ENCODE assay signal across 19 cellular contexts in genomic region chr11:1926156-1927031, GRCh38. TPM values are rescaled to one million over a fixed set of nuclear protein-coding genes. Genes with fewer than 3 reads are reported as not detected.
A peak's percentile ranks its signal among the peaks of the same experiment; 100 is the strongest.
DNase-seq lines count a peak whose midpoint lies in the region; ATAC-seq and TF ChIP-seq lines count a peak whose summit lies in the region.
"Had no signal": no experiment of that assay in that cellular context is flagged by ENCODE, and none has a peak within 500 bp of the region (broad histone marks: within the 10 kb centered on the region; RNA-seq: fewer than 3 reads in every experiment).

No MANE protein-coding gene starts in this region.

- no peak overlapping the region for H3K9ac ChIP-seq in endodermal cell (ENCODE audit: extremely low read depth, low read length, poor library complexity, severe bottlenecking)
- no peak overlapping the region for H3K9ac ChIP-seq in muscle layer of colon (ENCODE audit: low read length)

- H3K27ac Mint-ChIP-seq in activated naive CD4-positive, alpha-beta T cell treated with anti-CD3 and anti-CD28 coated beads, Interleukin-2, amount 10 ng/mL, durations not matched to agents 7 days and 5 days = no peak overlapping the region
- H3K27ac Mint-ChIP-seq in activated naive CD4-positive, alpha-beta T cell treated with anti-CD3 and anti-CD28 coated beads, Interleukin-2, amount 50 U/mL, for 72 hours = peak overlapping the region in 1 of 2 donors; percentile 46
- H3K27ac Mint-ChIP-seq in endodermal cell = no peak overlapping the region
- H3K27ac Mint-ChIP-seq: activated naive CD8-positive, alpha-beta T cell treated with anti-CD3 and anti-CD28 coated beads, Interleukin-2, amount 50 U/mL, for 24 hours; activated T-cell treated with anti-CD3 and anti-CD28 coated beads, Interleukin-2, amount 50 U/mL, for 72 hours; stimulated activated memory B cell treated with anti-CD40 and anti-IgM and Interleukin-4, amounts not matched to agents 10 μg/mL and 1 μg/mL and 100 μg/mL, for 72 hours had no signal

- CTCF ChIA-PET in activated naive CD4-positive, alpha-beta T cell treated with anti-CD3 and anti-CD28 coated beads, Interleukin-2, amount 10 ng/mL, durations not matched to agents 7 days and 5 days (lab: Charles Lee) = no interaction called here

- H3K27me3 ChIP-seq in endodermal cell (ENCODE audit: control insufficient read depth, insufficient read depth, low read length, poor library complexity, severe bottlenecking) (no peaks in the 10 kb centered on the region), muscle layer of colon (ENCODE audit: control insufficient read depth in 1 of 2, insufficient read depth in 2 of 2, low read length in 2 of 2) (no peaks in the 10 kb centered on the region), vagina (no peaks in the 10 kb centered on the region)
- H3K27me3 ChIP-seq: tibial nerve had no signal

- WGBS in endodermal cell (ENCODE audit: insufficient coverage in 1 of 2, insufficient read length in 1 of 2), 2 experiments = 91 to 96% methylated on average over 36 to 42 of the region's 42 CpGs

- DNase-seq in activated naive CD4-positive, alpha-beta T cell treated with anti-CD3 and anti-CD28 coated beads, Interleukin-2, amount 10 ng/mL, durations not matched to agents 7 days and 5 days = peak; percentile 20
- DNase-seq in activated naive CD4-positive, alpha-beta T cell treated with anti-CD3 and anti-CD28 coated beads, Interleukin-2, amount 50 U/mL, for 72 hours (ENCODE audit: low spot score in 2 of 2) = no peak
- DNase-seq in endodermal cell = no peak
- no peak for DNase-seq in vagina (ENCODE audit: extremely low spot score in 2 of 2)
- DNase-seq in inferior parietal cortex (ENCODE audit: extremely low spot score) = no peak
- DNase-seq in SKM-1 (lab: John Stamatoyannopoulos, UW; ENCODE audit: unreplicated experiment) = no peak
- DNase-seq: activated naive CD8-positive, alpha-beta T cell treated with anti-CD3 and anti-CD28 coated beads, Interleukin-2, amount 50 U/mL, for 24 hours; activated T-cell treated with anti-CD3 and anti-CD28 coated beads, Interleukin-2, amount 50 U/mL, for 72 hours; caudate nucleus; CD8-positive, alpha-beta memory T cell; effector memory CD4-positive, alpha-beta T cell; EL; NCI-H2171 treated with DMSO at 0.1 percent for 48 hours had no signal

- intact Hi-C loops in vagina (cut with DNase I) = no loop called here

- no peaks in the 10 kb centered on the region for H3K4me1 ChIP-seq in endodermal cell (ENCODE audit: control insufficient read depth, insufficient read depth, low read length)
- H3K4me1 ChIP-seq in muscle layer of colon (ENCODE audit: insufficient read depth, low read length) = no peaks in the 10 kb centered on the region
- peaks cover 64% of the 10 kb centered on the region for H3K4me1 ChIP-seq in vagina

- H3K27ac ChIP-seq in endodermal cell (ENCODE audit: low read depth, low read length) (peak overlapping the region; percentile 10), muscle layer of colon (ENCODE audit: low read depth, low read length) (peak overlapping the region; percentile 32), vagina (peak overlapping the region; percentile 68)

- H3K4me3 ChIP-seq in endodermal cell (ENCODE audit: low read length) = no peak overlapping the region
- no peak overlapping the region for H3K4me3 ChIP-seq in muscle layer of colon (ENCODE audit: low read depth in 1 of 2, low read length in 2 of 2)
- no peak overlapping the region for H3K4me3 ChIP-seq in vagina
- H3K4me3 ChIP-seq: tibial nerve had no signal

- no peak for TF ChIP-seq POLR2A in vagina (IDR thresholded peaks at IDR 0.05)

- no peak for ATAC-seq in activated naive CD4-positive, alpha-beta T cell treated with anti-CD3 and anti-CD28 coated beads, Interleukin-2, amount 50 U/mL, for 72 hours
- ATAC-seq in GM21447 (IDR thresholded peaks at IDR 0.05; ENCODE audit: unreplicated experiment) = no peak
- ATAC-seq: activated naive CD8-positive, alpha-beta T cell treated with anti-CD3 and anti-CD28 coated beads, Interleukin-2, amount 50 U/mL, for 24 hours; activated T-cell treated with anti-CD3 and anti-CD28 coated beads, Interleukin-2, amount 50 U/mL, for 72 hours had no signal

- H3K4me3 Mint-ChIP-seq in activated naive CD4-positive, alpha-beta T cell treated with anti-CD3 and anti-CD28 coated beads, Interleukin-2, amount 10 ng/mL, durations not matched to agents 7 days and 5 days = no peak overlapping the region
- H3K4me3 Mint-ChIP-seq in endodermal cell = no peak overlapping the region
- H3K4me3 Mint-ChIP-seq: activated naive CD8-positive, alpha-beta T cell treated with anti-CD3 and anti-CD28 coated beads, Interleukin-2, amount 50 U/mL, for 24 hours; activated T-cell treated with anti-CD3 and anti-CD28 coated beads, Interleukin-2, amount 50 U/mL, for 72 hours; stimulated activated memory B cell treated with anti-CD40 and anti-IgM and Interleukin-4, amounts not matched to agents 10 μg/mL and 1 μg/mL and 100 μg/mL, for 72 hours had no signal

- H3K4me1 Mint-ChIP-seq in activated naive CD4-positive, alpha-beta T cell treated with anti-CD3 and anti-CD28 coated beads, Interleukin-2, amount 10 ng/mL, durations not matched to agents 7 days and 5 days = peaks cover 6% of the 10 kb centered on the region
- no peaks in the 10 kb centered on the region for H3K4me1 Mint-ChIP-seq in endodermal cell

- no peaks in the 10 kb centered on the region for H3K36me3 ChIP-seq in endodermal cell (ENCODE audit: control insufficient read depth, insufficient read depth, low read length)
- H3K36me3 ChIP-seq in muscle layer of colon (ENCODE audit: insufficient read depth, low read length) = no peaks in the 10 kb centered on the region
- H3K36me3 ChIP-seq in vagina = no peaks in the 10 kb centered on the region
- H3K36me3 ChIP-seq: tibial nerve had no signal

- H3K36me3 Mint-ChIP-seq in activated naive CD4-positive, alpha-beta T cell treated with anti-CD3 and anti-CD28 coated beads, Interleukin-2, amount 10 ng/mL, durations not matched to agents 7 days and 5 days = no peaks in the 10 kb centered on the region
- H3K36me3 Mint-ChIP-seq in activated naive CD4-positive, alpha-beta T cell treated with anti-CD3 and anti-CD28 coated beads, Interleukin-2, amount 50 U/mL, for 72 hours = no peaks in the 10 kb centered on the region
- H3K36me3 Mint-ChIP-seq in endodermal cell (ENCODE audit: low read depth) = no peaks in the 10 kb centered on the region
- H3K36me3 Mint-ChIP-seq: CD8-positive, alpha-beta memory T cell; stimulated activated memory B cell treated with anti-CD40 and anti-IgM and Interleukin-4, amounts not matched to agents 10 μg/mL and 1 μg/mL and 100 μg/mL, for 72 hours had no signal

- H3K27me3 Mint-ChIP-seq in activated naive CD4-positive, alpha-beta T cell treated with anti-CD3 and anti-CD28 coated beads, Interleukin-2, amount 10 ng/mL, durations not matched to agents 7 days and 5 days = peaks cover 53% of the 10 kb centered on the region
- no peaks in the 10 kb centered on the region for H3K27me3 Mint-ChIP-seq in endodermal cell (ENCODE audit: insufficient read depth)

- TF ChIP-seq CTCF in endodermal cell (conservative IDR thresholded peaks at IDR 0.05) (no peak), vagina (IDR thresholded peaks at IDR 0.05) (no peak)

- H3K9me3 ChIP-seq in endodermal cell (ENCODE audit: control insufficient read depth, low read length) (no peaks in the 10 kb centered on the region), muscle layer of colon (ENCODE audit: low read length) (no peaks in the 10 kb centered on the region), vagina (no peaks in the 10 kb centered on the region)
- H3K9me3 ChIP-seq: tibial nerve had no signal

- H3K9me3 Mint-ChIP-seq in activated naive CD4-positive, alpha-beta T cell treated with anti-CD3 and anti-CD28 coated beads, Interleukin-2, amount 10 ng/mL, durations not matched to agents 7 days and 5 days = no peaks in the 10 kb centered on the region
- H3K9me3 Mint-ChIP-seq in activated naive CD4-positive, alpha-beta T cell treated with anti-CD3 and anti-CD28 coated beads, Interleukin-2, amount 50 U/mL, for 72 hours = no peaks in the 10 kb centered on the region
- no peaks in the 10 kb centered on the region for H3K9me3 Mint-ChIP-seq in endodermal cell
- H3K9me3 Mint-ChIP-seq: activated naive CD8-positive, alpha-beta T cell treated with anti-CD3 and anti-CD28 coated beads, Interleukin-2, amount 50 U/mL, for 24 hours; activated T-cell treated with anti-CD3 and anti-CD28 coated beads, Interleukin-2, amount 50 U/mL, for 72 hours; CD8-positive, alpha-beta memory T cell; stimulated activated memory B cell treated with anti-CD40 and anti-IgM and Interleukin-4, amounts not matched to agents 10 μg/mL and 1 μg/mL and 100 μg/mL, for 72 hours had no signal

RNA-seq across cellular contexts. Expression of gene TNNT3, which starts 6.9 kb away (rescaled TPM):
- total RNA-seq in activated naive CD4-positive, alpha-beta T cell treated with anti-CD3 and anti-CD28 coated beads, Interleukin-2, amount 50 U/mL, for 72 hours = 10 to 100 TPM; 10.3 to 12.9 TPM
- total RNA-seq in endodermal cell = not detected
- polyA plus RNA-seq in endodermal cell (2013, experiment 1 of 2) = 0.36 TPM
- not detected for polyA plus RNA-seq in endodermal cell (2013, experiment 2 of 2)
- total RNA-seq in vagina = 20.4 TPM
- total RNA-seq: lung microvascular endothelial cell had no signal
- polyA plus RNA-seq: CD8-positive, alpha-beta memory T cell had no signal

RNA-seq across cellular contexts. Expression of gene MRPL23, which starts 20.7 kb away (rescaled TPM):
- 100 to 1,000 TPM in 1 of 2 donors, 10 to 100 TPM in 1; 96.4 to 132 TPM for total RNA-seq in activated naive CD4-positive, alpha-beta T cell treated with anti-CD3 and anti-CD28 coated beads, Interleukin-2, amount 50 U/mL, for 72 hours
- total RNA-seq in endodermal cell (100 to 1,000 TPM in 1 of 2 donors, 10 to 100 TPM in 1; 69.9 to 109 TPM), vagina (148 TPM)
- 101 TPM for polyA plus RNA-seq in endodermal cell (2013, experiment 1 of 2)
- 99.7 TPM for polyA plus RNA-seq in endodermal cell (2013, experiment 2 of 2)

RNA-seq across cellular contexts. Expression of gene PRR33, which starts 34.7 kb away (rescaled TPM):
- under 1 TPM; 0.12 to 0.20 TPM for total RNA-seq in activated naive CD4-positive, alpha-beta T cell treated with anti-CD3 and anti-CD28 coated beads, Interleukin-2, amount 50 U/mL, for 72 hours
- total RNA-seq in endodermal cell = not detected
- polyA plus RNA-seq in endodermal cell (2013, experiment 1 of 2) = not detected
- not detected for polyA plus RNA-seq in endodermal cell (2013, experiment 2 of 2)
- total RNA-seq in vagina = not detected
- total RNA-seq: activated T-cell treated with anti-CD3 and anti-CD28 coated beads, Interleukin-2, amount 50 U/mL, for 72 hours; CD8-positive, alpha-beta memory T cell; lung microvascular endothelial cell; T-helper 2 cell treated with Interferon-gamma antibody and Interleukin-4, amounts not matched to agents 100 ng/mL and 5 ng/mL, for 36 hours; tibial nerve had no signal

Comparison
In these comparisons a context has a peak if more than half of its experiments do, and no peak if none do; other contexts are left out.
1. H3K27ac ChIP-seq: peak in every context shown above with its lines; median percentile 68 in vagina; 32 in muscle layer of colon; 10 in endodermal cell.
2. RNA of gene TNNT3, which starts 6.9 kb away (total RNA-seq): 20.4 TPM in vagina (single experiment) and 10.3 to 12.9 TPM in activated naive CD4-positive, alpha-beta T cell treated with anti-CD3 and anti-CD28 coated beads, Interleukin-2, amount 50 U/mL, for 72 hours; not detected in endodermal cell; every median in the first group is over 10 times any median in the second.